Comparison of ENCODE assay signal across 21 cellular contexts in genomic region chr3:13601692-13602080, GRCh38. TPM values are rescaled to one million over a fixed set of nuclear protein-coding genes. Genes with fewer than 3 reads are reported as not detected.
"Had no signal": no experiment of that assay in that cellular context is flagged by ENCODE, and none has a peak within 500 bp of the region (broad histone marks: within the 10 kb centered on the region; RNA-seq: fewer than 3 reads in every experiment).

No MANE protein-coding gene starts in this region.

- H3K4me1 ChIP-seq: right lobe of liver, upper lobe of right lung had no signal

- H3K4me3 Mint-ChIP-seq: activated CD8-positive, alpha-beta T cell treated with anti-CD3 and anti-CD28 coated beads, Interleukin-2, amount 10 ng/mL, durations not matched to agents 7 days and 5 days; activated naive CD8-positive, alpha-beta T cell; activated T-helper 17 cell treated with anti-CD3 and anti-CD28 coated beads, Interleukin-2, amount 50 U/mL, for 72 hours; stimulated activated naive B cell treated with anti-CD40 and anti-IgM and Interleukin-4, amounts not matched to agents 10 μg/mL and 1 μg/mL and 100 μg/mL, for 72 hours had no signal

- H3K4me3 ChIP-seq: left ventricle myocardium inferior, right lobe of liver, upper lobe of right lung had no signal

- H3K36me3 ChIP-seq: left ventricle myocardium inferior, right lobe of liver, upper lobe of right lung had no signal

- H3K9me3 ChIP-seq: left ventricle myocardium inferior, right lobe of liver, upper lobe of right lung had no signal

- H3K9me3 Mint-ChIP-seq: activated T-helper 17 cell treated with anti-CD3 and anti-CD28 coated beads, Interleukin-2, amount 50 U/mL, for 72 hours; stimulated activated naive B cell treated with anti-CD40 and anti-IgM and Interleukin-4, amounts not matched to agents 10 μg/mL and 1 μg/mL and 100 μg/mL, for 72 hours had no signal

- H3K27me3 Mint-ChIP-seq: activated naive CD8-positive, alpha-beta T cell had no signal

- H3K27ac ChIP-seq: left ventricle myocardium inferior, right lobe of liver, upper lobe of right lung had no signal

- H3K27ac Mint-ChIP-seq: activated CD8-positive, alpha-beta T cell treated with anti-CD3 and anti-CD28 coated beads, Interleukin-2, amount 10 ng/mL, durations not matched to agents 7 days and 5 days; activated naive CD8-positive, alpha-beta T cell; activated T-helper 17 cell treated with anti-CD3 and anti-CD28 coated beads, Interleukin-2, amount 50 U/mL, for 72 hours; stimulated activated naive B cell treated with anti-CD40 and anti-IgM and Interleukin-4, amounts not matched to agents 10 μg/mL and 1 μg/mL and 100 μg/mL, for 72 hours had no signal

- H3K27me3 ChIP-seq: right lobe of liver, upper lobe of right lung had no signal

- DNase-seq: activated CD4-positive, alpha-beta T cell treated with anti-CD3 and anti-CD28 coated beads for 1 hour; activated CD4-positive, alpha-beta T cell treated with anti-CD3 and anti-CD28 coated beads, Interleukin-2, amount 50 U/mL, for 1 hour; activated CD8-positive, alpha-beta T cell treated with anti-CD3 and anti-CD28 coated beads, Interleukin-2, amount 10 ng/mL, durations not matched to agents 7 days and 5 days; activated T-cell treated with anti-CD3 and anti-CD28 coated beads, Interleukin-2, amount 50 U/mL, for 1 hour; cerebellar nuclear complex; cortex of kidney; glutamatergic neuron; hippocampal formation; left ventricle myocardium inferior; nucleus accumbens; right lobe of liver; small intestine; stimulated activated CD4-positive, alpha-beta T cell treated with anti-CD3 and anti-CD28 coated beads, Interleukin-15, amount 100 ng/mL, for 24 hours; stimulated activated CD4-positive, alpha-beta T cell treated with anti-CD3 and anti-CD28 coated beads, Interleukin-2, amount 100 ng/mL, for 48 hours; stimulated activated CD8-positive, alpha-beta memory T cell treated with anti-CD3 and anti-CD28 coated beads, Interleukin-4, amount 100 ng/mL, for 48 hours; stimulated activated naive B cell treated with anti-CD40 and anti-IgM and Interleukin-4, amounts not matched to agents 10 μg/mL and 1 μg/mL and 100 μg/mL, for 72 hours; T-helper 9 cell; upper lobe of right lung had no signal

- H3K4me1 Mint-ChIP-seq: activated T-helper 17 cell treated with anti-CD3 and anti-CD28 coated beads, Interleukin-2, amount 50 U/mL, for 72 hours had no signal

- H3K36me3 Mint-ChIP-seq: activated naive CD8-positive, alpha-beta T cell had no signal

RNA-seq across cellular contexts. Expression of gene FBLN2, which starts 52.8 kb away (rescaled TPM):
- total RNA-seq: T-helper 1 cell treated with Interleukin-12 subunit alpha and Interleukin-12 subunit beta and Interleukin-4 antibody, amounts not matched to agents 30 ng/mL and 1 ng/mL, for 36 hours had no signal
